16 cellular contexts compared by ENCODE assay signal in the genomic region with DNA sequence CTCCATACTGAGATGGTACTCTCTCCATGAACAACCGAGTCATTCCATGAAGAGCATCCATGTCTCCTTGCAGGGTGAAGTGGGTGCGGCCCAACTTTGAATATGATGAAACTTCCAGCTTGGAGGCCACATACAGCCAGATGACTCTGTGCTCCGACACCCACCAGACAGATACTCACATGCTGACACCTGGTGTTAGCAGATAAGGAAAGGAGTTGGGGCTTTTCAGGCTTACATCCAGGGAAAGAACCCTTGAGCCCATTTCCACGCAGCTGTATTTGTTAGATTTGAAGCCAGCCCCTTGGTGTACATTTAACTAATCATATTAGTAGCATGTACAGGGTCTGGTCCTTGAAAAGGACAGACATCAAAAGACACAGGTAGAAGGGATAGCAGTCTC.
A peak's percentile ranks its signal among the peaks of the same experiment; 100 is the strongest.
DNase-seq lines count a peak whose midpoint lies in the region; ATAC-seq and TF ChIP-seq lines count a peak whose summit lies in the region.
"Had no signal": no experiment of that assay in that cellular context is flagged by ENCODE, and none has a peak within 500 bp of the region (broad histone marks: within the 10 kb centered on the region; RNA-seq: fewer than 3 reads in every experiment).

No MANE protein-coding gene starts in this region.

- no peaks in the 10 kb centered on the region for H3K36me3 ChIP-seq in mammary epithelial cell (ENCODE audit: insufficient read depth, low read length)

- H3K4me3 Mint-ChIP-seq in MCF 10A (ENCODE audit: unreplicated experiment): no peak overlapping the region
- H3K4me3 Mint-ChIP-seq: B cell; CD4-positive, alpha-beta T cell; HFFc6; IgD-negative memory B cell had no signal

- WGBS in mammary epithelial cell (ENCODE audit: low coverage, missing lambda C conversion rate): 55% methylated on average over 4 of the region's 4 CpGs

- ATAC-seq in HG02973 (IDR thresholded peaks at IDR 0.05; ENCODE audit: unreplicated experiment) (no peak), HG03469 (IDR thresholded peaks at IDR 0.05; ENCODE audit: unreplicated experiment) (no peak)

- H3K4me1 Mint-ChIP-seq in MCF 10A (ENCODE audit: insufficient read depth, unreplicated experiment): no peaks in the 10 kb centered on the region
- H3K4me1 Mint-ChIP-seq: B cell, IgD-negative memory B cell had no signal

- H3K79me2 ChIP-seq in mammary epithelial cell (ENCODE audit: insufficient read depth, low read length): no peaks in the 10 kb centered on the region

- DNase-seq in MCF 10A (ENCODE audit: unreplicated experiment) (peak; percentile 5), mammary epithelial cell (no peak), OCI-M1 (lab: John Stamatoyannopoulos, UW) (peak; percentile 71), epithelial cell of esophagus (ENCODE audit: low read depth) (peak; percentile 13), NCI-H446 treated with DMSO at 0.1 percent for 48 hours (lab: John Stamatoyannopoulos, UW) (no peak)
- DNase-seq: C1 segment of cervical spinal cord; Calu3; CD4-positive, alpha-beta T cell; DND-41; GDM1; HCEC 1CT; HFFc6 had no signal

- in situ Hi-C loops in mammary epithelial cell (cut with MboI; ENCODE audit: low sequenced_read_pairs in 2 of 2): no loop called here

- POLR2A ChIA-PET in MCF 10A (lab: Yijun Ruan, JAX): interaction anchor here (0.7 kb wide), 1 partner anchor 236 kb away, joined by 5 read pairs; the partner anchor contains the start of gene VMA21

- intact Hi-C loops in MCF 10A (cut with micrococcal nuclease) (no loop called here), mammary epithelial cell (cut with micrococcal nuclease) (no loop called here)

- CTCF ChIA-PET in MCF 10A (lab: Yijun Ruan, JAX): interaction anchor here (0.6 kb wide), 2 partner anchors 217 to 778 kb away, joined by 3 to 5 read pairs; no protein-coding TSS in a partner anchor
- CTCF ChIA-PET in mammary epithelial cell (lab: Charles Lee; ENCODE audit: low non-redundant PET): no interaction called here

- no peaks in the 10 kb centered on the region for H3K27me3 ChIP-seq in mammary epithelial cell (ENCODE audit: insufficient read depth, low read length)

- no peaks in the 10 kb centered on the region for H3K36me3 Mint-ChIP-seq in MCF 10A (ENCODE audit: insufficient read depth, unreplicated experiment)
- H3K36me3 Mint-ChIP-seq: IgD-negative memory B cell had no signal

- H3K9ac ChIP-seq in mammary epithelial cell (ENCODE audit: insufficient read depth, low read length): no peak overlapping the region

- no peak overlapping the region for H3K4me2 ChIP-seq in mammary epithelial cell (ENCODE audit: insufficient read depth, low read depth, low read length)

- H3K27me3 Mint-ChIP-seq in MCF 10A (ENCODE audit: insufficient read depth, unreplicated experiment): no peaks in the 10 kb centered on the region
- H3K27me3 Mint-ChIP-seq: IgD-negative memory B cell had no signal

- H3K9me3 ChIP-seq in mammary epithelial cell (replicated peaks; ENCODE audit: insufficient read depth, low read length): no peaks in the 10 kb centered on the region

- dilution Hi-C loops in mammary epithelial cell (cut with HindIII; ENCODE audit: low sequenced_read_pairs): no loop called here

- H3K27ac Mint-ChIP-seq in MCF 10A (ENCODE audit: low read depth, unreplicated experiment): no peak overlapping the region
- H3K27ac Mint-ChIP-seq: B cell; CD4-positive, alpha-beta T cell; HFFc6; IgD-negative memory B cell had no signal

- no peak for TF ChIP-seq CTCF in MCF 10A (IDR thresholded peaks at IDR 0.05; ENCODE audit: unreplicated experiment)
- TF ChIP-seq CTCF in mammary epithelial cell (conservative IDR thresholded peaks at IDR 0.05 in 1 of 2, IDR thresholded peaks at IDR 0.05 in 1 of 2; ENCODE audit: extremely low read depth in 1 of 2, insufficient read depth in 1 of 2, low read depth in 1 of 2, low read length in 2 of 2): no peak
- no peak for TF ChIP-seq CTCF in epithelial cell of esophagus (IDR thresholded peaks at IDR 0.05; ENCODE audit: insufficient read depth, low read depth, low read length, missing control alignments)

- H3K4me3 ChIP-seq in mammary epithelial cell (replicated peaks in 1 of 3; ENCODE audit: insufficient read depth in 1 of 3, low read depth in 2 of 3, low read length in 3 of 3): no peak overlapping the region
- H3K4me3 ChIP-seq in epithelial cell of esophagus (ENCODE audit: low read length): no peak overlapping the region

- no peaks in the 10 kb centered on the region for H4K20me1 ChIP-seq in mammary epithelial cell (ENCODE audit: insufficient read depth, low read length)

- BruUV-seq in MCF 10A (replicated peaks; lab: Mats Ljungman, UMichigan): no TSS peak
- no TSS peak for BruUV-seq in mammary epithelial cell (replicated peaks; lab: Mats Ljungman, UMichigan)

- no peak overlapping the region for H2AFZ ChIP-seq in mammary epithelial cell (ENCODE audit: low read depth, low read length)

- peaks cover 8% of the 10 kb centered on the region for H3K9me3 Mint-ChIP-seq in MCF 10A (ENCODE audit: unreplicated experiment)
- H3K9me3 Mint-ChIP-seq: CD4-positive, alpha-beta T cell; HFFc6 had no signal

- H3K4me1 ChIP-seq in mammary epithelial cell (ENCODE audit: insufficient read depth, low read length): no peaks in the 10 kb centered on the region

- H3K27ac ChIP-seq in mammary epithelial cell (ENCODE audit: insufficient read depth, low read depth, low read length): no peak overlapping the region

Comparison
In these comparisons a context has a peak if more than half of its experiments do, and no peak if none do; other contexts are left out.
1. DNase-seq: peak in MCF 10A (single experiment), OCI-M1 (single experiment) and epithelial cell of esophagus (single experiment); none in mammary epithelial cell (single experiment) and NCI-H446 treated with DMSO at 0.1 percent for 48 hours (single experiment).